ENCODE assay signal across 8 cellular contexts in genomic region chr4:337143-337931, GRCh38. TPM values are rescaled to one million over a fixed set of nuclear protein-coding genes. Genes with fewer than 3 reads are reported as not detected.
DNase-seq lines count a peak whose midpoint lies in the region; ATAC-seq, FAIRE-seq and TF ChIP-seq lines count a peak whose summit lies in the region.

ZNF141 (plus strand) TSS chr4:337814; CDS start chr4:337984, 170 bp downstream.

- intact Hi-C loops in T-helper 2 cell treated with Interferon-gamma antibody and Interleukin-4, amounts not matched to agents 100 ng/mL and 5 ng/mL, for 36 hours (cut with micrococcal nuclease): loop anchor here (1.0 to 5.0 kb wide), 7 partner anchors 95 to 445 kb away; partner anchors contain the start of genes ATP5ME, MYL5, PCGF3 and PIGG
- intact Hi-C loops in ascending aorta (cut with DNase I): loop anchor here (1.0 to 5.0 kb wide), 6 partner anchors 162 to 1925 kb away; partner anchors contain the start of genes ATP5ME, MXD4, MYL5 and PCGF3

- H3K4me1 ChIP-seq in ascending aorta (peaks cover 0 to 14% of the 10 kb centered on the region in 2 donors), right atrium auricular region (peaks cover 0 to 29% of the 10 kb centered on the region in 2 donors)

- TF ChIP-seq CTCF in ascending aorta (IDR thresholded peaks at IDR 0.05): no peak
- no peak for TF ChIP-seq CTCF in right atrium auricular region (IDR thresholded peaks at IDR 0.05)

- peak within 1 kb of the TSS; percentile 94 to 95 for H3K27ac ChIP-seq in ascending aorta
- H3K27ac ChIP-seq in right atrium auricular region: peak within 1 kb of the TSS; percentile 93 to 97

- H3K4me3 ChIP-seq in GM08714 (ENCODE audit: low read length) (peak within 1 kb of the TSS; percentile 71), ascending aorta (peak within 1 kb of the TSS; percentile 84 to 100), right atrium auricular region (peak within 1 kb of the TSS; percentile 97 to 98)

- DNase-seq in NCI-H1436 (lab: John Stamatoyannopoulos, UW): peak; percentile 93
- peak; percentile 92 to 98 for DNase-seq in ascending aorta (ENCODE audit: low spot score in 2 of 2)
- peak; percentile 99 for DNase-seq in right atrium auricular region (ENCODE audit: low spot score)
- peak; percentile 91 for DNase-seq in pulmonary artery endothelial cell (ENCODE audit: low read depth, low spot score)
- peak; percentile 90 for DNase-seq in urothelium cell line (ENCODE audit: low spot score)

- peaks cover 4 to 18% of the 10 kb centered on the region in 2 donors for H3K9me3 ChIP-seq in ascending aorta
- peaks cover 0 to 3% of the 10 kb centered on the region in 2 donors for H3K9me3 ChIP-seq in right atrium auricular region

- peak; percentile 98 for ATAC-seq in HG02610 (IDR thresholded peaks at IDR 0.05; ENCODE audit: unreplicated experiment)

- FAIRE-seq in urothelium cell line (lab: Jason Lieb, UNC): peak; percentile 81

- peaks cover 0 to 2% of the 10 kb centered on the region in 2 donors for H3K36me3 ChIP-seq in ascending aorta
- no peaks in the 10 kb centered on the region for H3K36me3 ChIP-seq in right atrium auricular region

- H3K27me3 ChIP-seq in ascending aorta (no peaks in the 10 kb centered on the region), right atrium auricular region (no peaks in the 10 kb centered on the region)

RNA-seq across cellular contexts. Expression of gene ZNF141, which starts in this region (rescaled TPM):
- 26.4 and 31.5 TPM in 2 replicates for total RNA-seq in T-helper 2 cell treated with Interferon-gamma antibody and Interleukin-4, amounts not matched to agents 100 ng/mL and 5 ng/mL, for 36 hours
- total RNA-seq in ascending aorta (2.9 TPM), right atrium auricular region (1 to 10 TPM; 5.2 to 7.6 TPM), pulmonary artery endothelial cell (9.4 and 11.6 TPM in 2 replicates)

Comparison
In these comparisons a context has a peak if more than half of its experiments do, and no peak if none do; other contexts are left out.
1. Peak in every context shown above with its lines: DNase-seq, ATAC-seq, H3K4me3 ChIP-seq and H3K27ac ChIP-seq.